ENCODE assay signal across 8 cellular contexts in the genomic region with DNA sequence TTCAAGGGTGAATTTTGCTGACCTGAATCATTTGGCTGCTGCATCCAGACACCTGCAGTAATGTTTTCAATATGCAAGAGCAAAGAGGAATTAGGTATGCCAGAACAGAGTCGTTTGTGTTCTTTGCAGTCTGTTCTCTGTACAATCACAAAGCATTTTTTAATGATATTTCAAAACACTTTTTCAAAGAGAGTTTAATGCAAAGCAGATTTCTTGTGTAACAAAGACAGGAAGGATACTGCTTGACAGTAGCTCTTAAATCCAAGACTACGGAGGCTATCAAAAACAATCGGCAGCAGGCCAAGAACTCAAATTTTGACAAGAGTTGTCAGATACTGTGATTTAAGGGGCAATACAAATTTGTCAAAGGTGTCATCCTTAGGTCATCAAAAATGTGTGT.
"Had no signal": no experiment of that assay in that cellular context is flagged by ENCODE, and none has a peak within 500 bp of the region (broad histone marks: within the 10 kb centered on the region; RNA-seq: fewer than 3 reads in every experiment).

No MANE protein-coding gene starts in this region.

- DNase-seq: H9, HCEC 1CT, IMR-90 had no signal

- H3K4me2 ChIP-seq: GM23338 had no signal

- ATAC-seq: GM23338, K562 had no signal

- H2AFZ ChIP-seq: GM23338 had no signal

- H3K4me3 ChIP-seq: GM23338, K562 had no signal

- FAIRE-seq: H1, H54, HTR-8/SVneo, K562 had no signal
